Comparison of ENCODE assay signal across 9 cellular contexts in genomic region chr4:156971623-156972369, GRCh38. TPM values are rescaled to one million over a fixed set of nuclear protein-coding genes. Genes with fewer than 3 reads are reported as not detected.
DNase-seq lines count a peak whose midpoint lies in the region; ATAC-seq, FAIRE-seq and TF ChIP-seq lines count a peak whose summit lies in the region.
"Had no signal": no experiment of that assay in that cellular context is flagged by ENCODE, and none has a peak within 500 bp of the region (broad histone marks: within the 10 kb centered on the region; RNA-seq: fewer than 3 reads in every experiment).

Gene PDGFC (minus strand): TSS chr4:156971799. CDS start chr4:156970903, 896 bp downstream.

- peak; percentile 90 for DNase-seq in Caki2 (ENCODE audit: low read depth)
- DNase-seq in RPMI7951 (ENCODE audit: low read depth): peak; percentile 75
- DNase-seq in coronary artery (ENCODE audit: low spot score): peak; percentile 90
- peak; percentile 94 for DNase-seq in kidney
- DNase-seq in GM19240 (ENCODE audit: insufficient read length, low spot score): no peak
- no peak for DNase-seq in T-helper 9 cell

- TF ChIP-seq CTCF in coronary artery (IDR thresholded peaks at IDR 0.05): no peak
- peak; percentile 30 for TF ChIP-seq CTCF in kidney (IDR thresholded peaks at IDR 0.05; ENCODE audit: borderline replicate concordance, extremely low read depth, insufficient read depth)

- ATAC-seq in HG02678 (IDR thresholded peaks at IDR 0.05; ENCODE audit: unreplicated experiment): peak; percentile 32

- FAIRE-seq in kidney (lab: Jason Lieb, UNC): no peak

- peaks cover 3 to 6% of the 10 kb centered on the region in 2 donors for H3K4me1 ChIP-seq in kidney (ENCODE audit: control insufficient read depth in 1 of 2, insufficient read depth in 1 of 2, low read depth in 1 of 2, low read length in 2 of 2)
- H3K4me1 ChIP-seq in skeletal muscle tissue (ENCODE audit: control insufficient read depth in 3 of 3, insufficient read depth in 3 of 3, low read length in 3 of 3): peaks cover 16 to 30% (median 19%) of the 10 kb centered on the region in 3 donors

- H3K9ac ChIP-seq in kidney (ENCODE audit: low read length in 2 of 2) (peak within 1 kb of the TSS; percentile 75 to 84), skeletal muscle tissue (ENCODE audit: low read depth in 1 of 3, low read length in 3 of 3) (peak within 1 kb of the TSS; percentile 86 to 98 (median 92))

- H3K4me3 ChIP-seq in coronary artery (peak within 1 kb of the TSS; percentile 88), kidney (ENCODE audit: low read length in 2 of 2) (peak within 1 kb of the TSS; percentile 84 to 92), skeletal muscle tissue (ENCODE audit: low read length in 3 of 3) (peak within 1 kb of the TSS; percentile 73 to 95 (median 92))

- H3K27me3 ChIP-seq in skeletal muscle tissue (ENCODE audit: control insufficient read depth in 3 of 3, insufficient read depth in 3 of 3, low read length in 3 of 3): no peaks in the 10 kb centered on the region

- peak within 1 kb of the TSS; percentile 93 to 97 for H3K27ac ChIP-seq in coronary artery
- H3K27ac ChIP-seq in kidney (ENCODE audit: low read depth in 2 of 2, low read length in 2 of 2): peak within 1 kb of the TSS; percentile 68 to 82
- peak within 1 kb of the TSS; percentile 81 for H3K27ac ChIP-seq in skeletal muscle tissue (ENCODE audit: low read depth, low read length)

- in situ Hi-C loops in Caki2 (cut with HindIII; ENCODE audit: low pct_unique_long_range_greater_than_20kb, low sequenced_read_pairs): no loop called here

- H3K36me3 ChIP-seq in kidney (ENCODE audit: control insufficient read depth in 1 of 2, insufficient read depth in 2 of 2, low read length in 2 of 2) (no peaks in the 10 kb centered on the region), skeletal muscle tissue (ENCODE audit: control insufficient read depth in 3 of 3, insufficient read depth in 3 of 3, low read length in 3 of 3) (no peaks in the 10 kb centered on the region)

- no peaks in the 10 kb centered on the region for H3K9me3 ChIP-seq in kidney (ENCODE audit: control insufficient read depth in 1 of 2, low read length in 2 of 2)
- H3K9me3 ChIP-seq in skeletal muscle tissue (ENCODE audit: control insufficient read depth in 3 of 3, low read length in 3 of 3): no peaks in the 10 kb centered on the region

- intact Hi-C loops in kidney (cut with DNase I): no loop called here

RNA-seq across cellular contexts. Expression of gene PDGFC, which starts in this region (rescaled TPM):
- 88.6 and 120 TPM in 2 replicates for total RNA-seq in Caki2 (2014; rRNA removed; shearing (Covaris generic); ENCODE audit: low replicate concordance)
- total RNA-seq in RPMI7951 (2014; rRNA removed; shearing (Covaris generic)): 54.7 and 58.9 TPM in 2 replicates
- total RNA-seq in kidney (37.6 TPM), skeletal muscle tissue (35.0 TPM)
- 12.3 TPM for polyA plus RNA-seq in kidney (ENCODE audit: insufficient read depth, low read depth, low replicate concordance)
- total RNA-seq: T-helper 1 cell treated with Interleukin-12 subunit alpha and Interleukin-12 subunit beta and Interleukin-4 antibody, amounts not matched to agents 30 ng/mL and 1 ng/mL, for 36 hours had no signal

Comparison
In these comparisons a context has a peak if more than half of its experiments do, and no peak if none do; other contexts are left out.
1. DNase-seq: peak in Caki2 (single experiment), RPMI7951 (single experiment), coronary artery (single experiment) and kidney (single experiment); none in GM19240 (single experiment) and T-helper 9 cell (single experiment).
2. Peak in every context shown above with its lines, with median percentiles within 50 percentile points of each other: H3K27ac ChIP-seq and H3K4me3 ChIP-seq.